In the genomic region with DNA sequence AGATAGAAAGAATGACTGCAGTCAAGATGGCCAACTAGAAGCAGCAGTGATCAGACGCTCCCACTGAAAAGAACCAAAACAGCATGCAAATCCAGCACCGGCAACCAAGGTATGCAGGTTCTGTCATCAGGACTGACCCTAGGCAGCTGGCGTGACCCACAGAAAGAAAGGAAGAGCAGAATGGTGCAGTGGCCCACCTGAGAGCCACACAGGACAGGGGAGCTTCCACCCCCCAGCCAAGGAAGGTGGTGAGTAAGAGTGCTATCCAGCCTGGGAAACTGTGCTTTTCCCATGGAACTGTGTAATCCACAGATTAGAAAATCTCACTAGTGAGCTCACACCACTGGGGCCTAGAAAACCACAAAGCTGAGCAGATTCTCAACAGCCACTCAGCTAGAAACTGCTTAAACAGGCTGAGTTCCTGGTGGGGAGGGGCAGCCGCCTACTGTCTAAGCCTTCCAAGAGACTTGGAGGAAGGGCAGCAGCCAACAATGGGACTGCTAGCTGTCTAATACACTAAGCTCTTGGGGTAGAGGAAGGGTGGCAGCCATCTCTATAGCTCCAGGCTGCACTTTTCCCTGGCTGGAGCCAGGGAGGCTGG, we compare ENCODE assay signal across 9 cellular contexts.
DNase-seq lines count a peak whose midpoint lies in the region; ATAC-seq, FAIRE-seq and TF ChIP-seq lines count a peak whose summit lies in the region.
"Had no signal": no experiment of that assay in that cellular context is flagged by ENCODE, and none has a peak within 500 bp of the region (broad histone marks: within the 10 kb centered on the region; RNA-seq: fewer than 3 reads in every experiment).

No MANE protein-coding gene starts in this region.

- H3K4me3 ChIP-seq in pancreas (no peak overlapping the region), H7 (ENCODE audit: insufficient read depth, low read depth, low read length) (no peak overlapping the region)
- H3K4me3 ChIP-seq: SJCRH30 had no signal

- ATAC-seq in GM19467 (IDR thresholded peaks at IDR 0.05; ENCODE audit: unreplicated experiment) (peak; percentile 72), HG03280 (IDR thresholded peaks at IDR 0.05; ENCODE audit: unreplicated experiment) (peak; percentile 76), foreskin keratinocyte (peak; percentile 37), pancreas (no peak)

- TF ChIP-seq CTCF in foreskin keratinocyte (conservative IDR thresholded peaks at IDR 0.05) (no peak), pancreas (IDR thresholded peaks at IDR 0.05) (no peak)

- FAIRE-seq in pancreas (lab: Jason Lieb, UNC), result no peak

- no peaks in the 10 kb centered on the region for H3K9me3 ChIP-seq in pancreas
- H3K9me3 ChIP-seq: SJCRH30 had no signal

- H3K27me3 ChIP-seq in foreskin keratinocyte (peaks cover under 1% of the 10 kb centered on the region), pancreas (no peaks in the 10 kb centered on the region), H7 (ENCODE audit: control insufficient read depth, insufficient read depth, low read length) (no peaks in the 10 kb centered on the region)

- H3K27ac ChIP-seq in foreskin keratinocyte, result no peak overlapping the region
- H3K27ac ChIP-seq in pancreas, result no peak overlapping the region
- H3K27ac ChIP-seq: SJCRH30 had no signal

- no peaks in the 10 kb centered on the region for H3K36me3 ChIP-seq in pancreas
- no peaks in the 10 kb centered on the region for H3K36me3 ChIP-seq in H7 (replicated peaks; ENCODE audit: control insufficient read depth, insufficient read depth, low read length)
- H3K36me3 ChIP-seq: SJCRH30 had no signal

- intact Hi-C loops in pancreas (cut with DNase I), result no loop called here

- 91 to 92% methylated on average over 4 of the region's 4 CpGs for WGBS in pancreas, 2 donors

- H3K4me1 ChIP-seq in foreskin keratinocyte (peaks cover 9% of the 10 kb centered on the region), pancreas (peaks cover 0 to 4% (median 0%) of the 10 kb centered on the region in 3 donors)
- H3K4me1 ChIP-seq: SJCRH30 had no signal

- peak; percentile 28 for DNase-seq in GM04503 (ENCODE audit: low read depth)
- DNase-seq in foreskin keratinocyte, result peak in 1 of 2 donors; percentile 26
- no peak for DNase-seq in amniotic stem cell (lab: John Stamatoyannopoulos, UW)
- DNase-seq in pancreas, result no peak
- no peak for DNase-seq in H7
- DNase-seq in superior temporal gyrus (ENCODE audit: extremely low spot score), result no peak
- DNase-seq: SJCRH30 had no signal

Comparison
In these comparisons a context has a peak if more than half of its experiments do, and no peak if none do; other contexts are left out.
1. ATAC-seq: peak in GM19467 (single experiment), HG03280 (single experiment) and foreskin keratinocyte (single experiment); none in pancreas (0 of 4).